Comparison of ENCODE assay signal across 24 cellular contexts in genomic region chr7:139354729-139355128, GRCh38.
"Had no signal": no experiment of that assay in that cellular context is flagged by ENCODE, and none has a peak within 500 bp of the region (broad histone marks: within the 10 kb centered on the region; RNA-seq: fewer than 3 reads in every experiment).

No MANE protein-coding gene starts in this region.

- ATAC-seq: activated CD4-positive, alpha-beta T cell treated with anti-CD3 and anti-CD28 coated beads for 36 hours; activated CD8-positive, alpha-beta memory T cell treated with anti-CD3 and anti-CD28 coated beads, Interleukin-2, amount 10 ng/mL, durations not matched to agents 7 days and 5 days; activated CD8-positive, alpha-beta T cell treated with anti-CD3 and anti-CD28 coated beads, Interleukin-2, amount 10 ng/mL, durations not matched to agents 7 days and 5 days; activated naive CD8-positive, alpha-beta T cell treated with anti-CD3 and anti-CD28 coated beads, Interleukin-2, amount 50 U/mL, for 24 hours; heart right ventricle; lower lobe of right lung; naive thymus-derived CD8-positive, alpha-beta T cell; right cardiac atrium had no signal

- H3K27me3 Mint-ChIP-seq: activated CD4-positive, alpha-beta T cell treated with anti-CD3 and anti-CD28 coated beads for 36 hours; activated CD8-positive, alpha-beta memory T cell treated with anti-CD3 and anti-CD28 coated beads, Interleukin-2, amount 10 ng/mL, durations not matched to agents 7 days and 5 days; activated naive CD4-positive, alpha-beta T cell treated with anti-CD3 and anti-CD28 coated beads, Interleukin-2, amount 50 U/mL, for 24 hours; activated naive CD8-positive, alpha-beta T cell treated with anti-CD3 and anti-CD28 coated beads, Interleukin-2, amount 50 U/mL, for 24 hours; naive thymus-derived CD8-positive, alpha-beta T cell had no signal

- H3K36me3 ChIP-seq: neural progenitor cell had no signal

- H3K4me2 ChIP-seq: neural progenitor cell had no signal

- H3K27ac Mint-ChIP-seq: activated CD4-positive, alpha-beta T cell treated with anti-CD3 and anti-CD28 coated beads for 36 hours; activated CD8-positive, alpha-beta memory T cell treated with anti-CD3 and anti-CD28 coated beads, Interleukin-2, amount 10 ng/mL, durations not matched to agents 7 days and 5 days; activated CD8-positive, alpha-beta T cell treated with anti-CD3 and anti-CD28 coated beads, Interleukin-2, amount 10 ng/mL, durations not matched to agents 7 days and 5 days; activated naive CD4-positive, alpha-beta T cell treated with anti-CD3 and anti-CD28 coated beads, Interleukin-2, amount 50 U/mL, for 24 hours; activated naive CD8-positive, alpha-beta T cell treated with anti-CD3 and anti-CD28 coated beads, Interleukin-2, amount 50 U/mL, for 24 hours; activated T-helper 2 cell treated with anti-CD3 and anti-CD28 coated beads, Interferon-gamma antibody, Interleukin-2, Interleukin-4, amounts not matched to agents 10 μg/mL and 5 μg/mL and 100 μg/mL, durations not matched to agents 14 hours and 24 hours and 36 hours; neural progenitor cell; T-helper 1 cell treated with Interleukin-12 subunit alpha and Interleukin-12 subunit beta and Interleukin-4 antibody, amounts not matched to agents 30 μg/mL and 1 μg/mL, for 36 hours had no signal

- H3K4me3 ChIP-seq: esophagus muscularis mucosa, heart right ventricle, lower lobe of right lung, neural progenitor cell, tibial nerve had no signal

- H3K27me3 ChIP-seq: esophagus muscularis mucosa, heart right ventricle, neural progenitor cell, tibial nerve had no signal

- H3K4me1 Mint-ChIP-seq: activated CD4-positive, alpha-beta T cell treated with anti-CD3 and anti-CD28 coated beads for 36 hours had no signal

- H3K4me1 ChIP-seq: neural progenitor cell had no signal

- DNase-seq: activated CD4-positive, alpha-beta T cell treated with anti-CD3 and anti-CD28 coated beads for 36 hours; activated CD4-positive, CD25-positive, alpha-beta regulatory T cell; activated CD8-positive, alpha-beta memory T cell treated with anti-CD3 and anti-CD28 coated beads, Interleukin-2, amount 10 ng/mL, durations not matched to agents 7 days and 5 days; activated CD8-positive, alpha-beta T cell treated with anti-CD3 and anti-CD28 coated beads, Interleukin-2, amount 10 ng/mL, durations not matched to agents 7 days and 5 days; activated naive CD8-positive, alpha-beta T cell treated with anti-CD3 and anti-CD28 coated beads, Interleukin-2, amount 50 U/mL, for 24 hours; activated T-cell treated with anti-CD3 and anti-CD28 coated beads, Interleukin-2, amount 50 U/mL, for 48 hours; amygdala; caudate nucleus; cortex of kidney; foreskin melanocyte; heart right ventricle; lower lobe of right lung; naive thymus-derived CD8-positive, alpha-beta T cell; posterior cingulate gyrus; right cardiac atrium; stimulated activated CD4-positive, alpha-beta T cell treated with anti-CD3 and anti-CD28 coated beads, Interleukin-2, amount 100 ng/mL, for 48 hours; stimulated activated naive CD4-positive, alpha-beta T cell treated with Interleukin-2 at 50 U/mL for 16 hours; T1000 had no signal

- H2AFZ ChIP-seq: neural progenitor cell had no signal

- H3K27ac ChIP-seq: esophagus muscularis mucosa, heart right ventricle, lower lobe of right lung, neural progenitor cell, tibial nerve had no signal

- H3K9me3 ChIP-seq: esophagus muscularis mucosa, heart right ventricle, lower lobe of right lung, tibial nerve had no signal

- H3K9me3 Mint-ChIP-seq: activated naive CD4-positive, alpha-beta T cell treated with anti-CD3 and anti-CD28 coated beads, Interleukin-2, amount 50 U/mL, for 24 hours; activated naive CD8-positive, alpha-beta T cell treated with anti-CD3 and anti-CD28 coated beads, Interleukin-2, amount 50 U/mL, for 24 hours; activated T-helper 2 cell treated with anti-CD3 and anti-CD28 coated beads, Interferon-gamma antibody, Interleukin-2, Interleukin-4, amounts not matched to agents 10 μg/mL and 5 μg/mL and 100 μg/mL, durations not matched to agents 14 hours and 24 hours and 36 hours; naive thymus-derived CD8-positive, alpha-beta T cell; neural progenitor cell; T-helper 1 cell treated with Interleukin-12 subunit alpha and Interleukin-12 subunit beta and Interleukin-4 antibody, amounts not matched to agents 30 μg/mL and 1 μg/mL, for 36 hours had no signal

- H3K4me3 Mint-ChIP-seq: activated CD4-positive, alpha-beta T cell treated with anti-CD3 and anti-CD28 coated beads for 36 hours; activated CD8-positive, alpha-beta memory T cell treated with anti-CD3 and anti-CD28 coated beads, Interleukin-2, amount 10 ng/mL, durations not matched to agents 7 days and 5 days; activated CD8-positive, alpha-beta T cell treated with anti-CD3 and anti-CD28 coated beads, Interleukin-2, amount 10 ng/mL, durations not matched to agents 7 days and 5 days; activated naive CD4-positive, alpha-beta T cell treated with anti-CD3 and anti-CD28 coated beads, Interleukin-2, amount 50 U/mL, for 24 hours; activated naive CD8-positive, alpha-beta T cell treated with anti-CD3 and anti-CD28 coated beads, Interleukin-2, amount 50 U/mL, for 24 hours; naive thymus-derived CD8-positive, alpha-beta T cell; neural progenitor cell; T-helper 1 cell treated with Interleukin-12 subunit alpha and Interleukin-12 subunit beta and Interleukin-4 antibody, amounts not matched to agents 30 μg/mL and 1 μg/mL, for 36 hours had no signal

- H3K9ac ChIP-seq: neural progenitor cell had no signal
